In genomic region chr12:48194780-48195179, GRCh38 we compare ENCODE assay signal across 28 cellular contexts. TPM values are rescaled to one million over a fixed set of nuclear protein-coding genes. Genes with fewer than 3 reads are reported as not detected.
DNase-seq lines count a peak whose midpoint lies in the region; ATAC-seq and TF ChIP-seq lines count a peak whose summit lies in the region.
"Had no signal": no experiment of that assay in that cellular context is flagged by ENCODE, and none has a peak within 500 bp of the region (broad histone marks: within the 10 kb centered on the region; RNA-seq: fewer than 3 reads in every experiment).

No MANE protein-coding gene starts in this region.

- H3K9me3 ChIP-seq in trophoblast cell (ENCODE audit: insufficient read depth, low read depth, low read length) = no peaks in the 10 kb centered on the region
- H3K9me3 ChIP-seq: body of pancreas, psoas muscle had no signal

- H3K79me2 ChIP-seq in trophoblast cell (ENCODE audit: control insufficient read depth, insufficient read depth, low read length, poor library complexity) = peaks cover 3% of the 10 kb centered on the region

- ATAC-seq in SK-N-SH treated with all-trans-retinoic acid at 6 μM for 48 hours (peak; percentile 23), GM21528 (IDR thresholded peaks at IDR 0.05; ENCODE audit: low FRiP score, unreplicated experiment) (no peak)
- ATAC-seq: activated CD8-positive, alpha-beta T cell treated with anti-CD3 and anti-CD28 coated beads for 36 hours; body of pancreas; psoas muscle had no signal

- H3K14ac ChIP-seq in trophoblast cell (ENCODE audit: low read length) = no peak overlapping the region

- H3K23ac ChIP-seq in trophoblast cell (ENCODE audit: low read length) = no peak overlapping the region

- H4K91ac ChIP-seq in trophoblast cell (ENCODE audit: low read depth, low read length) = no peak overlapping the region

- no peak overlapping the region for H3K9ac ChIP-seq in trophoblast cell (ENCODE audit: low read length)
- H3K9ac ChIP-seq: KMS-11, neural progenitor cell had no signal

- no peak overlapping the region for H3K27ac ChIP-seq in trophoblast cell (ENCODE audit: low read depth, low read length)
- H3K27ac ChIP-seq: body of pancreas, C4-2B, KMS-11, neural progenitor cell, psoas muscle had no signal

- H2BK120ac ChIP-seq in trophoblast cell (ENCODE audit: insufficient read depth, low read length, poor library complexity) = no peak overlapping the region

- H3K36me3 ChIP-seq in trophoblast cell (ENCODE audit: control insufficient read depth in 1 of 2, insufficient read depth in 2 of 2, low read length in 2 of 2) = no peaks in the 10 kb centered on the region
- H3K36me3 ChIP-seq: neural progenitor cell had no signal

- no peak overlapping the region for H4K8ac ChIP-seq in trophoblast cell (ENCODE audit: low read depth, low read length)

- H3K4me3 ChIP-seq in fibroblast of pulmonary artery (replicated peaks; ENCODE audit: low read depth, low read length) (no peak overlapping the region), trophoblast cell (ENCODE audit: low read depth, low read length) (no peak overlapping the region)
- H3K4me3 ChIP-seq: body of pancreas, neural progenitor cell, psoas muscle had no signal

- no peaks in the 10 kb centered on the region for H3K27me3 ChIP-seq in trophoblast cell (ENCODE audit: insufficient read depth, low read length)
- H3K27me3 ChIP-seq: body of pancreas had no signal

- H3K18ac ChIP-seq in trophoblast cell (ENCODE audit: low read length) = no peak overlapping the region

- no peak overlapping the region for H2BK5ac ChIP-seq in trophoblast cell (ENCODE audit: low read depth, low read length, poor library complexity)

- no peak overlapping the region for H3K4ac ChIP-seq in trophoblast cell (ENCODE audit: low read depth, low read length)

- H3K4me2 ChIP-seq in trophoblast cell (ENCODE audit: low read length) = peak overlapping the region; percentile 7
- H3K4me2 ChIP-seq: KMS-11, neural progenitor cell had no signal

- no peak overlapping the region for H2AFZ ChIP-seq in trophoblast cell (ENCODE audit: insufficient read depth, low read length, poor library complexity)
- H2AFZ ChIP-seq: neural progenitor cell had no signal

- no peak overlapping the region for H2BK12ac ChIP-seq in trophoblast cell (ENCODE audit: low read length)

- H3K4me1 ChIP-seq in trophoblast cell (ENCODE audit: control insufficient read depth in 1 of 2, insufficient read depth in 2 of 2, low read length in 2 of 2) = peaks cover 3% of the 10 kb centered on the region in 2 experiments

- H3K79me1 ChIP-seq in trophoblast cell (ENCODE audit: low read length) = peaks cover 10% of the 10 kb centered on the region

- DNase-seq in EL (peak; percentile 26), fibroblast of pulmonary artery (ENCODE audit: low read depth) (peak; percentile 21), trophoblast cell (peak in 1 of 2 donors; percentile 56), NAMALWA (ENCODE audit: low spot score) (no peak)
- no peak for DNase-seq in stimulated activated CD4-positive, alpha-beta T cell treated with anti-CD3 and anti-CD28 coated beads, Interleukin-4, amount 100 ng/mL, for 24 hours
- DNase-seq: activated CD4-positive, CD25-positive, alpha-beta regulatory T cell treated with anti-CD3 and anti-CD28 coated beads, Interleukin-2, amount 50 U/mL, for 72 hours; activated CD8-positive, alpha-beta T cell treated with anti-CD3 and anti-CD28 coated beads for 36 hours; activated effector memory CD4-positive, alpha-beta T cell treated with Interleukin-2 at 50 U/mL for 16 hours; activated naive CD8-positive, alpha-beta T cell treated with anti-CD3 and anti-CD28 coated beads for 36 hours; body of pancreas; effector CD4-positive, alpha-beta T cell; GF-D8; kidney; NCI-H2171; NCI-H524; NK-92 treated with Interleukin-12 subunit alpha and Interleukin-12 subunit beta, amount 100 ng/mL, for 24 hours; psoas muscle; SHP77; stimulated activated CD4-positive, alpha-beta T cell treated with anti-CD3 and anti-CD28 coated beads, Interleukin-1b, Interleukin-23, amount 100 ng/mL, for 48 hours; T-helper 1 cell had no signal

- TF ChIP-seq CTCF in fibroblast of pulmonary artery (IDR thresholded peaks at IDR 0.05; ENCODE audit: low read length, missing control alignments) = no peak

- no CpG with 5 or more reads among the region's 1 CpG for WGBS in trophoblast cell (ENCODE audit: extremely low coverage, insufficient coverage, insufficient read length)

- no peak overlapping the region for H4K12ac ChIP-seq in trophoblast cell (ENCODE audit: low read depth, low read length)

- no peak overlapping the region for H2AK5ac ChIP-seq in trophoblast cell (ENCODE audit: low read length)

TF ChIP-seq in SK-N-SH treated with all-trans-retinoic acid at 6 μM for 48 hours, 23 proteins besides CTCF, POLR2A, EP300 and RAD21:
- peak; percentile 84 for TF ChIP-seq TSHZ2 (CRISPR knock-in tag; IDR thresholded peaks at IDR 0.05)
- 0 out of 2 replicates have a peak, but pooled peaks have one; percentile 16 for TF ChIP-seq PATZ1 (CRISPR knock-in tag; IDR thresholded peaks at IDR 0.05; ENCODE audit: borderline replicate concordance)
- no peak for TF ChIP-seq TOX (CRISPR knock-in tag; IDR thresholded peaks at IDR 0.05; ENCODE audit: borderline replicate concordance)
- no peak for TF ChIP-seq OSR1 (CRISPR knock-in tag; IDR thresholded peaks at IDR 0.05)
- peak; percentile 88 for TF ChIP-seq TCF4 (CRISPR knock-in tag; IDR thresholded peaks at IDR 0.05; ENCODE audit: borderline replicate concordance)
- peak; percentile 92 for TF ChIP-seq ISL1 (CRISPR knock-in tag; IDR thresholded peaks at IDR 0.05)

RNA-seq across cellular contexts. Expression of gene OR10AD1, which starts 8.3 kb away (rescaled TPM):
- not detected in 2 replicates for polyA plus RNA-seq in trophoblast cell (2013)
- polyA plus RNA-seq: AG04450, H1, urinary bladder had no signal

RNA-seq across cellular contexts. Expression of gene CCDC184, which starts 11.3 kb away (rescaled TPM):
- polyA plus RNA-seq in trophoblast cell (2013) = 0.26 and 0.32 TPM in 2 replicates

RNA-seq across cellular contexts. Expression of gene ASB8, which starts 37.5 kb away (rescaled TPM):
- polyA plus RNA-seq in trophoblast cell (2013) = 9.0 and 9.3 TPM in 2 replicates

Comparison
In these comparisons a context has a peak if more than half of its experiments do, and no peak if none do; other contexts are left out.
1. DNase-seq: peak in EL (single experiment) and fibroblast of pulmonary artery (single experiment); none in stimulated activated CD4-positive, alpha-beta T cell treated with anti-CD3 and anti-CD28 coated beads, Interleukin-4, amount 100 ng/mL, for 24 hours (single experiment) and NAMALWA (single experiment).